15 cellular contexts compared by ENCODE assay signal in the genomic region with DNA sequence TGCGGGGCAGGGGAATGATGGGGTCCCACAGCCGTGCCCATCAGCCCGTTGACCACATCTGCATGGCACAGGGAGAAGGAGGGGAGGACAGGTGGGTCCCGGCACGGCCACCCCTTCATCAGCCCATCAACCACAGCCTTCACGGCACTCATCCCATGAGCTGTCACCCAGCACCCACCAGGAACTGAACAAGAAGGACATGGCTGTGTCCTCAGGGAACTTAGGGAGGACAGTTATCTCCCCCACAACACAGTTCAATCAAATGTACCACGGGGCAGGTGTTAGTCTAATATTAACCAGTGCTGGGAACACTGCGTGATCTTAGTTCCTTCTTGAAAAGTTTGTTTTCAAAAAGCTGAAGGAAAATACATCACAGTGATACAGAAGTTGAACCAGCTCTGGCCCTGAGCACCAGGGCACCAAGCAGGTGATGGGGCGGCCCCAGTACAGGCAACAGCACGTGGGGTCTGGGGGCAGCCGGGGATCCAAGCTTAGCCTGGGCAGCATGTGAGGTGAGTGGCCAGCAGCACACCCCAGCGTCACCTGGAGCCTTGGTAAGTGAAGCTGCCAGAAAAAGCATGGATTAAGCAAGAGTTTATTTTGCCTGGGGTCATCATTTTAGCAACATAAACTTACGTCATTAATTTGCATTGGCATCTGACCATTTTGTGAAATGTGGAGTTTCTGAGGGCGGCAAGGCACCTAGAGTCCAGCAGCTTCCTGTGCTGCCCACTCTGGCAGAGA. TPM values are rescaled to one million over a fixed set of nuclear protein-coding genes. Genes with fewer than 3 reads are reported as not detected.
DNase-seq lines count a peak whose midpoint lies in the region; ATAC-seq and TF ChIP-seq lines count a peak whose summit lies in the region.
"Had no signal": no experiment of that assay in that cellular context is flagged by ENCODE, and none has a peak within 500 bp of the region (broad histone marks: within the 10 kb centered on the region; RNA-seq: fewer than 3 reads in every experiment).

No MANE protein-coding gene starts in this region.

- H3K27ac ChIP-seq in RWPE1, result peak overlapping the region; percentile 58
- no peak overlapping the region for H3K27ac ChIP-seq in CD4-positive, alpha-beta memory T cell (ENCODE audit: low read depth, low read length)
- H3K27ac ChIP-seq: KMS-11 had no signal

- H3K4me1 Mint-ChIP-seq in neural crest cell, result peaks cover 36% of the 10 kb centered on the region
- H3K4me1 Mint-ChIP-seq in activated CD8-positive, alpha-beta T cell treated with anti-CD3 and anti-CD28 coated beads, Interleukin-2, amount 10 ng/mL, durations not matched to agents 7 days and 5 days (ENCODE audit: low read depth), result no peaks in the 10 kb centered on the region
- H3K4me1 Mint-ChIP-seq in CD4-positive, alpha-beta memory T cell, result peaks cover 5 to 6% (median 5%) of the 10 kb centered on the region in 4 donors

- peak overlapping the region; percentile 23 for H3K4me3 ChIP-seq in epithelial cell of proximal tubule (ENCODE audit: low read depth, low read length)
- H3K4me3 ChIP-seq in CD4-positive, alpha-beta memory T cell (ENCODE audit: low read length in 2 of 2), result no peak overlapping the region

- POLR2A ChIA-PET in RWPE1 (lab: Yijun Ruan, JAX; ENCODE audit: low non-redundant PET), result no interaction called here
- POLR2A ChIA-PET in activated CD8-positive, alpha-beta T cell treated with anti-CD3 and anti-CD28 coated beads, Interleukin-2, amount 10 ng/mL, durations not matched to agents 7 days and 5 days (lab: Charles Lee), result no interaction called here
- POLR2A ChIA-PET in CD4-positive, alpha-beta memory T cell (lab: Charles Lee; ENCODE audit: partially characterized antibody), result no interaction called here

- H3K9me3 Mint-ChIP-seq in neural crest cell, result no peaks in the 10 kb centered on the region
- no peaks in the 10 kb centered on the region for H3K9me3 Mint-ChIP-seq in activated CD8-positive, alpha-beta T cell treated with anti-CD3 and anti-CD28 coated beads, Interleukin-2, amount 10 ng/mL, durations not matched to agents 7 days and 5 days (ENCODE audit: insufficient read depth)
- no peaks in the 10 kb centered on the region for H3K9me3 Mint-ChIP-seq in CD4-positive, alpha-beta memory T cell

- peak overlapping the region; percentile 8 for H3K27ac Mint-ChIP-seq in neural crest cell (ENCODE audit: unreplicated experiment)
- H3K27ac Mint-ChIP-seq in activated CD8-positive, alpha-beta T cell treated with anti-CD3 and anti-CD28 coated beads, Interleukin-2, amount 10 ng/mL, durations not matched to agents 7 days and 5 days, result no peak overlapping the region
- no peak overlapping the region for H3K27ac Mint-ChIP-seq in CD4-positive, alpha-beta memory T cell
- H3K27ac Mint-ChIP-seq: B cell had no signal

- H3K27me3 Mint-ChIP-seq in neural crest cell (ENCODE audit: low read depth), result peaks cover 9% of the 10 kb centered on the region
- peaks cover 23% of the 10 kb centered on the region for H3K27me3 Mint-ChIP-seq in activated CD8-positive, alpha-beta T cell treated with anti-CD3 and anti-CD28 coated beads, Interleukin-2, amount 10 ng/mL, durations not matched to agents 7 days and 5 days (ENCODE audit: low read depth)
- peaks cover 12 to 27% of the 10 kb centered on the region in 2 donors for H3K27me3 Mint-ChIP-seq in CD4-positive, alpha-beta memory T cell

- H3K9me3 ChIP-seq in CD4-positive, alpha-beta memory T cell (ENCODE audit: control insufficient read depth in 1 of 2, low read length in 2 of 2), result no peaks in the 10 kb centered on the region

- DNase-seq in RWPE1 (ENCODE audit: low spot score) (peak; percentile 59), epithelial cell of proximal tubule (ENCODE audit: low read depth) (peak; percentile 63), neural crest cell (ENCODE audit: low read depth, low spot score) (no peak), iPS-NIHi7 (ENCODE audit: extremely low spot score) (no peak)
- DNase-seq in activated CD4-positive, alpha-beta T cell treated with anti-CD3 and anti-CD28 coated beads for 4 hours, result no peak
- no peak for DNase-seq in activated CD8-positive, alpha-beta T cell treated with anti-CD3 and anti-CD28 coated beads, Interleukin-2, amount 10 ng/mL, durations not matched to agents 7 days and 5 days
- no peak for DNase-seq in CD4-positive, alpha-beta memory T cell
- DNase-seq: amygdala, DND-41, midbrain, NCI-H187 had no signal

- peaks cover 4% of the 10 kb centered on the region for H3K27me3 ChIP-seq in CD4-positive, alpha-beta memory T cell (ENCODE audit: insufficient read depth, low read length)

- H3K4me1 ChIP-seq in CD4-positive, alpha-beta memory T cell (ENCODE audit: insufficient read depth, low read length), result no peaks in the 10 kb centered on the region

- CTCF ChIA-PET in RWPE1 (lab: Yijun Ruan, JAX), result interaction anchor here (0.6 to 0.9 kb wide), 2 partner anchors 92 to 113 kb away, joined by 3 read pairs; no protein-coding TSS in a partner anchor
- CTCF ChIA-PET in activated CD8-positive, alpha-beta T cell treated with anti-CD3 and anti-CD28 coated beads, Interleukin-2, amount 10 ng/mL, durations not matched to agents 7 days and 5 days (lab: Charles Lee), result no interaction called here
- CTCF ChIA-PET in CD4-positive, alpha-beta memory T cell (lab: Charles Lee; ENCODE audit: partially characterized antibody), result interaction anchor here (0.5 kb wide), 1 partner anchor 76 kb away, joined by 4 read pairs; no protein-coding TSS in a partner anchor

- H3K36me3 ChIP-seq in CD4-positive, alpha-beta memory T cell (ENCODE audit: insufficient read depth, low read length), result no peaks in the 10 kb centered on the region

- no peak overlapping the region for H3K4me3 Mint-ChIP-seq in neural crest cell
- no peak overlapping the region for H3K4me3 Mint-ChIP-seq in activated CD8-positive, alpha-beta T cell treated with anti-CD3 and anti-CD28 coated beads, Interleukin-2, amount 10 ng/mL, durations not matched to agents 7 days and 5 days
- H3K4me3 Mint-ChIP-seq in CD4-positive, alpha-beta memory T cell, result no peak overlapping the region
- H3K4me3 Mint-ChIP-seq: B cell had no signal

- TF ChIP-seq CTCF in RWPE1 (conservative IDR thresholded peaks at IDR 0.05; ENCODE audit: low read depth) (no peak), epithelial cell of proximal tubule (conservative IDR thresholded peaks at IDR 0.05; ENCODE audit: low read depth, low read length) (peak; percentile 11), neural crest cell (conservative IDR thresholded peaks at IDR 0.05) (no peak)

- no peaks in the 10 kb centered on the region for H3K36me3 Mint-ChIP-seq in neural crest cell (ENCODE audit: low read depth)
- no peaks in the 10 kb centered on the region for H3K36me3 Mint-ChIP-seq in activated CD8-positive, alpha-beta T cell treated with anti-CD3 and anti-CD28 coated beads, Interleukin-2, amount 10 ng/mL, durations not matched to agents 7 days and 5 days (ENCODE audit: low read depth)
- H3K36me3 Mint-ChIP-seq in CD4-positive, alpha-beta memory T cell, result no peaks in the 10 kb centered on the region

- peak; percentile 47 for ATAC-seq in GM18511 (IDR thresholded peaks at IDR 0.05; ENCODE audit: unreplicated experiment)
- ATAC-seq in activated CD8-positive, alpha-beta T cell treated with anti-CD3 and anti-CD28 coated beads, Interleukin-2, amount 10 ng/mL, durations not matched to agents 7 days and 5 days, result no peak
- ATAC-seq: Right ventricle myocardium inferior had no signal

- intact Hi-C loops in CD4-positive, alpha-beta memory T cell (cut with micrococcal nuclease), result no loop called here

RNA-seq across cellular contexts. Expression of gene AFDN, which starts 35.5 kb away (rescaled TPM):
- total RNA-seq in epithelial cell of proximal tubule (38.3 and 109 TPM in 2 replicates), neural crest cell (142 and 143 TPM in 2 replicates)
- total RNA-seq in activated CD8-positive, alpha-beta T cell treated with anti-CD3 and anti-CD28 coated beads, Interleukin-2, amount 10 ng/mL, durations not matched to agents 7 days and 5 days, result 10 to 100 TPM; 20.9 to 24.2 TPM
- total RNA-seq in CD4-positive, alpha-beta memory T cell, result 10 to 100 TPM; 20.7 to 24.3 TPM
- polyA plus RNA-seq in CD4-positive, alpha-beta memory T cell, result 1 to 10 TPM; 1.4 to 9.9 TPM

Comparison
In these comparisons a context has a peak if more than half of its experiments do, and no peak if none do; other contexts are left out.
1. DNase-seq: peak in RWPE1 (single experiment) and epithelial cell of proximal tubule (single experiment); none in neural crest cell (single experiment), activated CD4-positive, alpha-beta T cell treated with anti-CD3 and anti-CD28 coated beads for 4 hours (0 of 2), iPS-NIHi7 (single experiment), activated CD8-positive, alpha-beta T cell treated with anti-CD3 and anti-CD28 coated beads, Interleukin-2, amount 10 ng/mL, durations not matched to agents 7 days and 5 days (single experiment) and CD4-positive, alpha-beta memory T cell (0 of 5).